12 cellular contexts compared by ENCODE assay signal in genomic region chr11:19980957-19981669, GRCh38.
DNase-seq lines count a peak whose midpoint lies in the region; ATAC-seq, FAIRE-seq and TF ChIP-seq lines count a peak whose summit lies in the region.
"Had no signal": no experiment of that assay in that cellular context is flagged by ENCODE, and none has a peak within 500 bp of the region (broad histone marks: within the 10 kb centered on the region; RNA-seq: fewer than 3 reads in every experiment).

No MANE protein-coding gene starts in this region.

- WGBS in HepG2 (ENCODE audit: low lambda C conversion rate): 61% methylated on average over 8 of the region's 8 CpGs
- 41 to 44% methylated on average over 8 of the region's 8 CpGs for WGBS in thyroid gland, 2 donors

- intact Hi-C loops in breast epithelium (cut with DNase I; ENCODE audit: low total_unique reads) (no loop called here), HepG2 (cut with micrococcal nuclease; ENCODE audit: unreplicated experiment) (no loop called here), thyroid gland (cut with DNase I) (no loop called here)

- H3K4me3 ChIP-seq in breast epithelium (no peak overlapping the region), HepG2 (replicated peaks in 1 of 3; ENCODE audit: insufficient read depth in 1 of 3, low read depth in 2 of 3, low read length in 3 of 3) (peak overlapping the region in 1 of 3 experiments; percentile 15; a peak in 2 of 6 replicates), thyroid gland (replicated peaks in 1 of 3) (no peak overlapping the region)
- H3K4me3 ChIP-seq: spleen had no signal

- no peak for TF ChIP-seq EP300 in HepG2 (IDR thresholded peaks at IDR 0.05; ENCODE audit: low read depth in 2 of 2, low read length in 2 of 2)
- no peak for TF ChIP-seq EP300 in HepG2 (CRISPR knock-in tag; IDR thresholded peaks at IDR 0.05; ENCODE audit: borderline replicate concordance)

- BruUV-seq in HepG2 (replicated peaks; lab: Mats Ljungman, UMichigan): no TSS peak

- CTCF ChIA-PET in HepG2 (lab: Yijun Ruan, JAX; ENCODE audit: low intra/inter-chr PET ratio, low total read pairs): no interaction called here

- POLR2A ChIA-PET in HepG2 (lab: Yijun Ruan, JAX): interaction anchor here (1.3 to 8.4 kb wide), 7 partner anchors 9 to 54 kb away, joined by 3 to 107 read pairs (median 6); no protein-coding TSS in a partner anchor

- H3K4me2 ChIP-seq in HepG2 (ENCODE audit: low read depth, low read length): peak overlapping the region; percentile 59

- H3K4me1 ChIP-seq in breast epithelium (no peaks in the 10 kb centered on the region), HepG2 (ENCODE audit: insufficient read depth, low read length) (peaks cover 73% of the 10 kb centered on the region), thyroid gland (peaks cover 48 to 74% of the 10 kb centered on the region in 2 donors)

- H3K9me3 ChIP-seq in breast epithelium: no peaks in the 10 kb centered on the region
- no peaks in the 10 kb centered on the region for H3K9me3 ChIP-seq in HepG2 (ENCODE audit: low read length)
- H3K9me3 ChIP-seq in thyroid gland: no peaks in the 10 kb centered on the region
- H3K9me3 ChIP-seq: spleen had no signal

- no peak for TF ChIP-seq CTCF in breast epithelium (IDR thresholded peaks at IDR 0.05)
- no peak for TF ChIP-seq CTCF in HepG2 (CRISPR knock-in tag; IDR thresholded peaks at IDR 0.05)
- TF ChIP-seq CTCF in thyroid gland (IDR thresholded peaks at IDR 0.05): no peak

- H2AFZ ChIP-seq in HepG2 (ENCODE audit: low read length): peak overlapping the region; percentile 31

- DNase-seq in LHCN-M2 (ENCODE audit: low read depth) (peak; percentile 33), breast epithelium (ENCODE audit: low spot score in 2 of 2) (no peak), HepG2 (ENCODE audit: low spot score) (peak; percentile 40), thyroid gland (peak; percentile 54 to 62), HK-2 (ENCODE audit: unreplicated experiment) (no peak), NCI-H2107 treated with DMSO at 0.1 percent for 48 hours (lab: John Stamatoyannopoulos, UW; ENCODE audit: unreplicated experiment) (no peak)
- DNase-seq: Kasumi-1, spleen had no signal

- H4K20me1 ChIP-seq in HepG2 (ENCODE audit: insufficient read depth, low read length): no peaks in the 10 kb centered on the region

- H3K27ac ChIP-seq in breast epithelium (peak overlapping the region; percentile 16 to 81), HepG2 (ENCODE audit: extremely low read length, insufficient read depth, low read length) (peak overlapping the region; percentile 48), thyroid gland (peak overlapping the region; percentile 79 to 81 (median 81))
- H3K27ac ChIP-seq: spleen had no signal

- in situ Hi-C loops in HepG2 (cut with HindIII; ENCODE audit: extremely low pct_ligation_motif_present, low pct_unique_long_range_greater_than_20kb): no loop called here

- no peak for TF ChIP-seq RAD21 in HepG2 (CRISPR knock-in tag; IDR thresholded peaks at IDR 0.05)

- peak overlapping the region; percentile 50; the same call in 1 of the 2 replicates for H3K9ac ChIP-seq in HepG2 (ENCODE audit: insufficient read depth, low read depth, low read length)

- no peak for FAIRE-seq in HepG2 (lab: Jason Lieb, UNC)
- FAIRE-seq: bronchial epithelial cell, GM19239 had no signal

- TF ChIP-seq POLR2A in breast epithelium (IDR thresholded peaks at IDR 0.05) (no peak), HepG2 (IDR thresholded peaks at IDR 0.05; ENCODE audit: insufficient read depth in 1 of 2, low read depth in 2 of 2, low read length in 2 of 2) (no peak), thyroid gland (IDR thresholded peaks at IDR 0.05) (no peak)

- H3K36me3 ChIP-seq in breast epithelium (no peaks in the 10 kb centered on the region), HepG2 (replicated peaks in 1 of 2; ENCODE audit: control insufficient read depth in 1 of 2, insufficient read depth in 2 of 2, low read length in 2 of 2) (peaks cover 4 to 10% of the 10 kb centered on the region in 2 experiments; a peak in 4 of 5 replicates), thyroid gland (no peaks in the 10 kb centered on the region)
- H3K36me3 ChIP-seq: spleen had no signal

- peaks cover 62% of the 10 kb centered on the region for H3K79me2 ChIP-seq in HepG2 (ENCODE audit: insufficient read depth, low read length)

- peak; percentile 14; the same call in 1 of the 3 replicates for ATAC-seq in HepG2
- ATAC-seq in GM18873 (IDR thresholded peaks at IDR 0.05; ENCODE audit: low FRiP score, unreplicated experiment): no peak
- ATAC-seq in GM19467 (IDR thresholded peaks at IDR 0.05; ENCODE audit: unreplicated experiment): no peak

- no peaks in the 10 kb centered on the region for H3K27me3 ChIP-seq in breast epithelium
- no peaks in the 10 kb centered on the region for H3K27me3 ChIP-seq in HepG2 (ENCODE audit: control insufficient read depth in 1 of 2, insufficient read depth in 2 of 2, low read length in 2 of 2)
- no peaks in the 10 kb centered on the region for H3K27me3 ChIP-seq in thyroid gland

TF ChIP-seq in HepG2, 621 proteins besides CTCF, POLR2A, EP300 and RAD21 (continues in another document):
- TF ChIP-seq ZFX (CRISPR knock-in tag; IDR thresholded peaks at IDR 0.05; ENCODE audit: low read depth): 0 out of 2 replicates have a peak, but pooled peaks have one; percentile 20
- TF ChIP-seq ATM (IDR thresholded peaks at IDR 0.05; ENCODE audit: borderline replicate concordance): no peak
- TF ChIP-seq RORA (CRISPR knock-in tag; IDR thresholded peaks at IDR 0.05): no peak
- 0 out of 2 replicates have a peak, but pooled peaks have one; percentile 26 for TF ChIP-seq ZNF646 (CRISPR knock-in tag; IDR thresholded peaks at IDR 0.05)
- 0 out of 4 replicates have a peak, but pooled peaks of 1 of the 2 experiments have one; percentile 13 for TF ChIP-seq ATF4 (CRISPR knock-in tag; IDR thresholded peaks at IDR 0.05)

Comparison
In these comparisons a context has a peak if more than half of its experiments do, and no peak if none do; other contexts are left out.
1. DNase-seq: peak in LHCN-M2 (single experiment), HepG2 (single experiment) and thyroid gland (2 of 2); none in breast epithelium (0 of 2), HK-2 (single experiment) and NCI-H2107 treated with DMSO at 0.1 percent for 48 hours (single experiment).
2. Peak in every context shown above with its lines, with median percentiles within 50 percentile points of each other: H3K27ac ChIP-seq.